In the genomic region with DNA sequence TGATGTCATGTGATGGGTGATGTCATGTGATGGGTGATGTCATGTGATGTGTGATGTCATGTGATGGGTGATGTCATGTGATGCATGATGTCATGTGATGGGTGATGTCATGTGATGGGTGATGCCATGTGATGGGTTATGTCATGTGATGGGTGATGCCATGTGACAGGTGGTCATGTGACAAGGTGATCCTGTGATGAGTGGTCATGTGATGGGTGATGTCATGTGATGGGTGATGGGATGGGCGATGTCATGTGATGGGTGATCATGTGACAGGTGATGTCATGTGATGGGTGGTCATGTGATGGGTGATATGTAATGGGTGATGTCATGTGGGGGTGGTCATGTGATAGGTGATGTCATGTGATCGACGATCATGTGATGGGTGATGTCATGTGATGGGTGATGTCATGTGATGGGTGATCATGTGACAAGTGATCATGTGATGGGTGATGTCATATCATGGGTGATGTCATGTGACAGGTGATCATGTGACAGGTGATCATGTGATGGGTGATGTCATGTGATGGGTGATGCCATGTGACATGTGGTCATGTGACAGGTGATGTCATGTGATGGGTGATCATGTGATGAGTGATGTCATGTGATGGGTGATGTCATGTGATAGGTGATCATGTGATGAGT, we compare ENCODE assay signal across 10 cellular contexts. TPM values are rescaled to one million over a fixed set of nuclear protein-coding genes. Genes with fewer than 3 reads are reported as not detected.
DNase-seq lines count a peak whose midpoint lies in the region; ATAC-seq, FAIRE-seq and TF ChIP-seq lines count a peak whose summit lies in the region.
"Had no signal": no experiment of that assay in that cellular context is flagged by ENCODE, and none has a peak within 500 bp of the region (broad histone marks: within the 10 kb centered on the region; RNA-seq: fewer than 3 reads in every experiment).

No MANE protein-coding gene starts in this region.

- no peak overlapping the region for H3K9ac ChIP-seq in kidney (ENCODE audit: low read length in 2 of 2)

- DNase-seq in DMS114 treated with DMSO at 0.1 percent for 48 hours (lab: John Stamatoyannopoulos, UW; ENCODE audit: unreplicated experiment) = peak; percentile 34
- DNase-seq in LNCaP clone FGC (ENCODE audit: low read depth) = peak; percentile 100
- DNase-seq in activated T-cell treated with anti-CD3 and anti-CD28 coated beads for 4 hours = peak; percentile 19
- DNase-seq in fibroblast of the conjunctiva (ENCODE audit: low read depth) = peak; percentile 4
- DNase-seq in stimulated activated naive CD4-positive, alpha-beta T cell (lab: John Stamatoyannopoulos, UW) = peak; percentile 25 to 50 (median 45)
- DNase-seq in D721Med (ENCODE audit: insufficient read length, low spot score) = no peak
- DNase-seq in kidney = no peak

- no peaks in the 10 kb centered on the region for H3K36me3 ChIP-seq in kidney (ENCODE audit: control insufficient read depth in 1 of 2, insufficient read depth in 2 of 2, low read length in 2 of 2)

- TF ChIP-seq CTCF in LNCaP clone FGC (IDR thresholded peaks at IDR 0.05; ENCODE audit: control insufficient read depth, extremely low read depth, insufficient read depth) (no peak), D721Med (IDR thresholded peaks at IDR 0.05; ENCODE audit: insufficient read depth, missing control alignments) (no peak), kidney (IDR thresholded peaks at IDR 0.05; ENCODE audit: borderline replicate concordance, extremely low read depth, insufficient read depth) (no peak)

- no peaks in the 10 kb centered on the region for H3K9me3 ChIP-seq in kidney (ENCODE audit: control insufficient read depth in 1 of 2, low read length in 2 of 2)

- no peak overlapping the region for H3K4me3 ChIP-seq in LNCaP clone FGC (ENCODE audit: low read depth, low read length)
- no peak overlapping the region for H3K4me3 ChIP-seq in kidney (ENCODE audit: low read length in 2 of 2)

- intact Hi-C loops in kidney (cut with DNase I) = no loop called here

- FAIRE-seq in D721Med (lab: Jason Lieb, UNC) (no peak), kidney (lab: Jason Lieb, UNC) (no peak)

- H3K4me1 ChIP-seq in kidney (ENCODE audit: control insufficient read depth in 1 of 2, insufficient read depth in 1 of 2, low read depth in 1 of 2, low read length in 2 of 2) = no peaks in the 10 kb centered on the region

- ATAC-seq in GM21723 (IDR thresholded peaks at IDR 0.05; ENCODE audit: unreplicated experiment) = no peak

- H3K27ac ChIP-seq in kidney (ENCODE audit: low read depth in 2 of 2, low read length in 2 of 2) = no peak overlapping the region

RNA-seq across cellular contexts. Expression of a gene that starts 17.2 kb away (rescaled TPM):
- total RNA-seq in kidney = 0.91 TPM
- polyA plus RNA-seq in kidney (ENCODE audit: insufficient read depth, low read depth, low replicate concordance) = not detected
- total RNA-seq: glomerular endothelial cell had no signal

RNA-seq across cellular contexts. Expression of a gene that starts 31.8 kb away (rescaled TPM):
- total RNA-seq in kidney = 4.2 TPM
- 0.34 TPM for polyA plus RNA-seq in kidney (ENCODE audit: insufficient read depth, low read depth, low replicate concordance)
- total RNA-seq: glomerular endothelial cell had no signal

RNA-seq across cellular contexts. Expression of a gene that starts 47.7 kb away (rescaled TPM):
- total RNA-seq in kidney = 8.2 TPM
- polyA plus RNA-seq in kidney (ENCODE audit: insufficient read depth, low read depth, low replicate concordance) = 3.1 TPM
- total RNA-seq: glomerular endothelial cell had no signal

RNA-seq across cellular contexts. Expression of a gene that starts 53.2 kb away (rescaled TPM):
- total RNA-seq in kidney = 2.0 TPM
- not detected for polyA plus RNA-seq in kidney (ENCODE audit: insufficient read depth, low read depth, low replicate concordance)
- total RNA-seq: glomerular endothelial cell, subcutaneous adipose tissue had no signal

Comparison
In these comparisons a context has a peak if more than half of its experiments do, and no peak if none do; other contexts are left out.
1. DNase-seq: peak in DMS114 treated with DMSO at 0.1 percent for 48 hours (single experiment), LNCaP clone FGC (single experiment), activated T-cell treated with anti-CD3 and anti-CD28 coated beads for 4 hours (single experiment), fibroblast of the conjunctiva (single experiment) and stimulated activated naive CD4-positive, alpha-beta T cell (6 of 6); none in D721Med (single experiment) and kidney (single experiment).